In genomic region chr4:1730532-1731135, GRCh38 we compare ENCODE assay signal across 1 cellular context.
TF ChIP-seq lines count a peak whose summit lies in the region.

No MANE protein-coding gene starts in this region.

TF ChIP-seq in H1, 55 proteins besides CTCF, POLR2A, EP300 and RAD21:
- TF ChIP-seq CHD7 (IDR thresholded peaks at IDR 0.05; ENCODE audit: insufficient replicate concordance, low read length) = no peak
TF ChIP-seq in H1: peak in this region for 0.
